In the genomic region with DNA sequence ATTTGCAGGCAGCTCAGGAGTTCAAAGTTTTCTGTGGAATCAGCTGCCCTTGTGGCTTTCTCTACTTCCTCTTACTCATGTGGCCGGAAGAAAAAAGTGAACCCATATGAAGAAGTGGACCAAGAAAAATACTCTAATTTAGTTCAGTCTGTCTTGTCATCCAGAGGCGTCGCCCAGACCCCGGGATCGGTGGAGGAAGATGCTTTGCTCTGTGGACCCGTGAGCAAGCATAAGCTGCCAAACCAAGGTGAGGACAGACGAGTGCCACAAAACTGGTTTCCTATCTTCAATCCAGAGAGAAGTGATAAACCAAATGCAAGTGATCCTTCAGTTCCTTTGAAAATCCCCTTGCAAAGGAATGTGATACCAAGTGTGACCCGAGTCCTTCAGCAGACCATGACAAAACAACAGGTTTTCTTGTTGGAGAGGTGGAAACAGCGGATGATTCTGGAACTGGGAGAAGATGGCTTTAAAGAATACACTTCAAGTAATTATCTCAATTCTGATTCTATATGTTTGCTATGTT, we compare ENCODE assay signal across 8 cellular contexts. TPM values are rescaled to one million over a fixed set of nuclear protein-coding genes. Genes with fewer than 3 reads are reported as not detected.
DNase-seq lines count a peak whose midpoint lies in the region; ATAC-seq lines count a peak whose summit lies in the region.

No MANE protein-coding gene starts in this region.

- DNase-seq in A172 (ENCODE audit: low spot score), result peak; percentile 71
- DNase-seq in GM03348 (ENCODE audit: low spot score), result peak; percentile 57
- DNase-seq in NOMO-1 treated with dmso at 0.1 percent for 144 hours (lab: John Stamatoyannopoulos, UW; ENCODE audit: unreplicated experiment), result peak; percentile 76
- peak; percentile 17 to 47 for DNase-seq in hippocampal formation (lab: John Stamatoyannopoulos, UW)
- peak; percentile 65 for DNase-seq in sciatic nerve (ENCODE audit: low spot score)
- DNase-seq in DMS153 treated with DMSO at 0.1 percent for 48 hours (lab: John Stamatoyannopoulos, UW; ENCODE audit: unreplicated experiment), result no peak

- WGBS in adipose tissue, 3 donors, result 7 to 9% (median 7%) methylated on average over 9 of the region's 9 CpGs

- intact Hi-C loops in sciatic nerve (cut with DNase I), result no loop called here

- no peak for ATAC-seq in sciatic nerve
- no peak for ATAC-seq in GM21515 (IDR thresholded peaks at IDR 0.05; ENCODE audit: unreplicated experiment)

- peak overlapping the region; percentile 67 for H3K27ac ChIP-seq in adipose tissue (ENCODE audit: low read depth, low read length)

RNA-seq across cellular contexts. Expression of gene MGME1, which starts 1.1 kb away (rescaled TPM):
- total RNA-seq in A172 (2014; rRNA removed; shearing (Covaris generic)), result 17.4 and 19.3 TPM in 2 replicates
- 10 to 100 TPM in 1 of 3 donors, 1 to 10 TPM in 2; 5.4 to 11.2 (median 6.8) TPM for polyA plus RNA-seq in adipose tissue
- 8.7 TPM for total RNA-seq in sciatic nerve

RNA-seq across cellular contexts. Expression of gene SNX5, which starts 1.4 kb away (rescaled TPM):
- 110 and 134 TPM in 2 replicates for total RNA-seq in A172 (2014; rRNA removed; shearing (Covaris generic))
- 100 to 1,000 TPM in 1 of 3 donors, 10 to 100 TPM in 2; 34.3 to 100 (median 74.8) TPM for polyA plus RNA-seq in adipose tissue
- 85.3 TPM for total RNA-seq in sciatic nerve
